In genomic region chr11:45918331-45918941, GRCh38 we compare ENCODE assay signal across 8 cellular contexts. TPM values are rescaled to one million over a fixed set of nuclear protein-coding genes. Genes with fewer than 3 reads are reported as not detected.
DNase-seq lines count a peak whose midpoint lies in the region; ATAC-seq and TF ChIP-seq lines count a peak whose summit lies in the region.

No MANE protein-coding gene starts in this region.

- TF ChIP-seq CTCF in hepatocyte (IDR thresholded peaks at IDR 0.05; ENCODE audit: poor library complexity), result no peak

- peak overlapping the region; percentile 82 for H3K4me2 ChIP-seq in hepatocyte

- H3K4me1 ChIP-seq in hepatocyte (ENCODE audit: insufficient read depth), result peaks cover 12% of the 10 kb centered on the region

- peaks cover 4% of the 10 kb centered on the region for H3K36me3 Mint-ChIP-seq in T-helper 17 cell (ENCODE audit: low read depth)

- H3K9me3 ChIP-seq in T-helper 17 cell (ENCODE audit: control insufficient read depth, low read length, poor library complexity, severe bottlenecking) (no peaks in the 10 kb centered on the region), hepatocyte (ENCODE audit: low read depth) (no peaks in the 10 kb centered on the region)

- H3K4me3 ChIP-seq in hepatocyte, result peak overlapping the region; percentile 20

- H3K9me2 ChIP-seq in hepatocyte (replicated peaks; ENCODE audit: insufficient read depth), result no peaks in the 10 kb centered on the region

- peaks cover 43% of the 10 kb centered on the region for H3K4me1 Mint-ChIP-seq in T-helper 17 cell

- H3K27me3 Mint-ChIP-seq in T-helper 17 cell, result no peaks in the 10 kb centered on the region

- peaks cover 7% of the 10 kb centered on the region for H3K27me3 ChIP-seq in hepatocyte

- ATAC-seq in HG02642 (IDR thresholded peaks at IDR 0.05; ENCODE audit: poor library complexity, unreplicated experiment) (peak; percentile 45), T-helper 17 cell (no peak)

- H3K4me3 Mint-ChIP-seq in T-helper 17 cell, result peak overlapping the region; percentile 96

- peak overlapping the region; percentile 39 for H2AFZ ChIP-seq in hepatocyte

- WGBS in hepatocyte (ENCODE audit: low lambda C conversion rate, missing lambda C conversion rate), result under 1% methylated on average over 38 of the region's 38 CpGs

- DNase-seq in GM04504 (ENCODE audit: low read depth), result peak; percentile 44
- peak; percentile 18 for DNase-seq in NCI-H1694 (lab: John Stamatoyannopoulos, UW)
- DNase-seq in T-helper 17 cell, result peak in 2 of 3 donors; percentile 56 to 61
- DNase-seq in astrocyte of the hippocampus (ENCODE audit: low read depth, low spot score), result peak; percentile 87
- DNase-seq in hepatocyte (ENCODE audit: low spot score), result peak; percentile 84
- peak; percentile 80 for DNase-seq in putamen (ENCODE audit: low spot score)
- DNase-seq in cortex of kidney (lab: John Stamatoyannopoulos, UW), result no peak

- no peaks in the 10 kb centered on the region for H3K36me3 ChIP-seq in hepatocyte (replicated peaks; ENCODE audit: insufficient read depth, low read depth)

- H3K79me2 ChIP-seq in hepatocyte, result peaks cover 12% of the 10 kb centered on the region

- peak overlapping the region; percentile 60 for H3K27ac ChIP-seq in hepatocyte

- H3K27ac Mint-ChIP-seq in T-helper 17 cell, result peak overlapping the region; percentile 95

- no peaks in the 10 kb centered on the region for H4K20me1 ChIP-seq in hepatocyte (ENCODE audit: insufficient read depth, poor library complexity, severe bottlenecking)

RNA-seq across cellular contexts. Expression of gene PEX16, which starts 0.8 kb away (rescaled TPM):
- total RNA-seq in T-helper 17 cell, result 10 to 100 TPM; 59.1 to 64.2 TPM
- 20.3 and 28.0 TPM in 2 replicates for total RNA-seq in hepatocyte
- polyA plus RNA-seq in hepatocyte, result 32.8 and 37.3 TPM in 2 replicates

RNA-seq across cellular contexts. Expression of gene LARGE2, which starts 4.0 kb away (rescaled TPM):
- total RNA-seq in T-helper 17 cell, result 1 to 10 TPM; 3.9 to 7.9 TPM
- total RNA-seq in hepatocyte, result 4.3 and 4.7 TPM in 2 replicates
- 9.7 and 11.6 TPM in 2 replicates for polyA plus RNA-seq in hepatocyte

RNA-seq across cellular contexts. Expression of gene FREY1, which starts 11.4 kb away (rescaled TPM):
- 1 to 10 TPM; 3.1 to 3.2 TPM for total RNA-seq in T-helper 17 cell
- not detected in 2 replicates for total RNA-seq in hepatocyte
- 0.21 TPM in 1 of 2 replicates, not detected in the other for polyA plus RNA-seq in hepatocyte

RNA-seq across cellular contexts. Expression of gene MAPK8IP1, which starts 33.0 kb away (rescaled TPM):
- 10 to 100 TPM in 1 of 2 donors, 1 to 10 TPM in 1; 7.6 to 10.2 TPM for total RNA-seq in T-helper 17 cell
- 5.2 and 7.6 TPM in 2 replicates for total RNA-seq in hepatocyte
- polyA plus RNA-seq in hepatocyte, result 7.2 and 8.3 TPM in 2 replicates
